17 cellular contexts compared by ENCODE assay signal in genomic region chr19:46719629-46720515, GRCh38. TPM values are rescaled to one million over a fixed set of nuclear protein-coding genes. Genes with fewer than 3 reads are reported as not detected.
DNase-seq lines count a peak whose midpoint lies in the region; ATAC-seq and TF ChIP-seq lines count a peak whose summit lies in the region.
"Had no signal": no experiment of that assay in that cellular context is flagged by ENCODE, and none has a peak within 500 bp of the region (broad histone marks: within the 10 kb centered on the region; RNA-seq: fewer than 3 reads in every experiment).

No MANE protein-coding gene starts in this region.

- no peak overlapping the region for H3K4me2 ChIP-seq in PC-3 (ENCODE audit: low read length)
- H3K4me2 ChIP-seq: smooth muscle cell had no signal

- H3K4me3 ChIP-seq in PC-3 (ENCODE audit: low read length) (no peak overlapping the region), esophagus muscularis mucosa (no peak overlapping the region), stomach (no peak overlapping the region), prostate gland (no peak overlapping the region)
- H3K4me3 ChIP-seq: smooth muscle cell, upper lobe of right lung had no signal

- H3K9me3 Mint-ChIP-seq in activated naive CD8-positive, alpha-beta T cell treated with anti-CD3 and anti-CD28 coated beads for 36 hours = no peaks in the 10 kb centered on the region
- H3K9me3 Mint-ChIP-seq in activated naive CD8-positive, alpha-beta T cell treated with anti-CD3 and anti-CD28 coated beads, Interleukin-2, amount 50 U/mL, for 24 hours = no peaks in the 10 kb centered on the region

- H3K9me3 ChIP-seq in PC-3 (ENCODE audit: low read length) (no peaks in the 10 kb centered on the region), esophagus muscularis mucosa (no peaks in the 10 kb centered on the region), stomach (no peaks in the 10 kb centered on the region), prostate gland (no peaks in the 10 kb centered on the region)
- H3K9me3 ChIP-seq: upper lobe of right lung had no signal

- H3K79me2 ChIP-seq in PC-3 (ENCODE audit: low read length) = peaks cover 19% of the 10 kb centered on the region

- H3K36me3 Mint-ChIP-seq in activated naive CD8-positive, alpha-beta T cell treated with anti-CD3 and anti-CD28 coated beads for 36 hours = peaks cover 29% of the 10 kb centered on the region
- peaks cover 18% of the 10 kb centered on the region for H3K36me3 Mint-ChIP-seq in activated naive CD8-positive, alpha-beta T cell treated with anti-CD3 and anti-CD28 coated beads, Interleukin-2, amount 50 U/mL, for 24 hours (ENCODE audit: low read depth)

- H3K27me3 Mint-ChIP-seq in activated naive CD8-positive, alpha-beta T cell treated with anti-CD3 and anti-CD28 coated beads for 36 hours = no peaks in the 10 kb centered on the region
- no peaks in the 10 kb centered on the region for H3K27me3 Mint-ChIP-seq in activated naive CD8-positive, alpha-beta T cell treated with anti-CD3 and anti-CD28 coated beads, Interleukin-2, amount 50 U/mL, for 24 hours

- H3K27ac ChIP-seq in PC-3 (ENCODE audit: low read length) (no peak overlapping the region), esophagus muscularis mucosa (replicated peaks in 1 of 4) (peak overlapping the region in 3 of 4 donors; percentile 27 to 93 (median 86)), stomach (peak overlapping the region in 3 of 5 donors; percentile 91 to 93 (median 92)), prostate gland (no peak overlapping the region)
- H3K27ac ChIP-seq: upper lobe of right lung had no signal

- H3F3A ChIP-seq in PC-3 (ENCODE audit: low read length, unreplicated experiment) = no peaks in the 10 kb centered on the region

- no peak for TF ChIP-seq EP300 in esophagus muscularis mucosa (IDR thresholded peaks at IDR 0.05)
- no peak for TF ChIP-seq EP300 in stomach (IDR thresholded peaks at IDR 0.05)

- peaks cover 36% of the 10 kb centered on the region for H3K4me1 Mint-ChIP-seq in activated naive CD8-positive, alpha-beta T cell treated with anti-CD3 and anti-CD28 coated beads for 36 hours
- peaks cover 36% of the 10 kb centered on the region for H3K4me1 Mint-ChIP-seq in activated naive CD8-positive, alpha-beta T cell treated with anti-CD3 and anti-CD28 coated beads, Interleukin-2, amount 50 U/mL, for 24 hours

- H3K9ac ChIP-seq in PC-3 (ENCODE audit: low read length) = no peak overlapping the region

- no peak for TF ChIP-seq POLR2A in esophagus muscularis mucosa (IDR thresholded peaks at IDR 0.05; ENCODE audit: low read depth)
- no peak for TF ChIP-seq POLR2A in stomach (IDR thresholded peaks at IDR 0.05)
- TF ChIP-seq POLR2A in prostate gland (IDR thresholded peaks at IDR 0.05) = no peak

- intact Hi-C loops in PC-3 (cut with micrococcal nuclease) = no loop called here
- intact Hi-C loops in esophagus muscularis mucosa (cut with DNase I) = no loop called here
- intact Hi-C loops in stomach (cut with DNase I; ENCODE audit: low total_unique reads) = no loop called here
- intact Hi-C loops in prostate gland (cut with DNase I) = no loop called here

- POLR2A ChIA-PET in PC-3 (lab: Charles Lee; ENCODE audit: unreplicated experiment) = no interaction called here

- no peaks in the 10 kb centered on the region; the same call in 1 of the 2 replicates for H3K4me1 ChIP-seq in PC-3 (ENCODE audit: insufficient read depth, low read length)
- peaks cover 25 to 48% (median 34%) of the 10 kb centered on the region in 4 donors for H3K4me1 ChIP-seq in esophagus muscularis mucosa
- H3K4me1 ChIP-seq in stomach = peaks cover 16 to 39% (median 32%) of the 10 kb centered on the region in 4 donors
- no peaks in the 10 kb centered on the region for H3K4me1 ChIP-seq in prostate gland (replicated peaks)

- H3K36me3 ChIP-seq in PC-3 (ENCODE audit: low read depth, low read length) (peaks cover 10% of the 10 kb centered on the region; the same call in 1 of the 2 replicates), esophagus muscularis mucosa (peaks cover 38 to 56% (median 53%) of the 10 kb centered on the region in 4 donors), stomach (peaks cover 47 to 58% (median 56%) of the 10 kb centered on the region in 4 donors), prostate gland (peaks cover 12 to 20% of the 10 kb centered on the region in 2 donors)

- no peaks in the 10 kb centered on the region for H3K9me2 ChIP-seq in PC-3 (replicated peaks; ENCODE audit: low read length)

- no peak for ATAC-seq in activated naive CD8-positive, alpha-beta T cell treated with anti-CD3 and anti-CD28 coated beads, Interleukin-2, amount 50 U/mL, for 24 hours
- no peak for ATAC-seq in PC-3
- ATAC-seq: upper lobe of right lung had no signal

- H3K4me3 Mint-ChIP-seq in activated naive CD8-positive, alpha-beta T cell treated with anti-CD3 and anti-CD28 coated beads for 36 hours = no peak overlapping the region
- H3K4me3 Mint-ChIP-seq in activated naive CD8-positive, alpha-beta T cell treated with anti-CD3 and anti-CD28 coated beads, Interleukin-2, amount 50 U/mL, for 24 hours = no peak overlapping the region

- no peak for DNase-seq in activated naive CD8-positive, alpha-beta T cell treated with anti-CD3 and anti-CD28 coated beads for 36 hours
- DNase-seq in activated naive CD8-positive, alpha-beta T cell treated with anti-CD3 and anti-CD28 coated beads, Interleukin-2, amount 50 U/mL, for 24 hours = no peak
- no peak for DNase-seq in PC-3
- DNase-seq in esophagus muscularis mucosa (ENCODE audit: extremely low spot score) = no peak
- DNase-seq in stomach = no peak
- no peak for DNase-seq in prostate gland (ENCODE audit: low spot score)
- DNase-seq in NCI-H2081 treated with DMSO at 0.1 percent for 48 hours (lab: John Stamatoyannopoulos, UW) = no peak
- no peak for DNase-seq in effector CD8-positive, alpha-beta T cell (lab: John Stamatoyannopoulos, UW)
- DNase-seq: ACHN; activated CD4-positive, alpha-beta T cell treated with anti-CD3 and anti-CD28 coated beads for 1 hour; DMS53; effector memory CD4-positive, alpha-beta T cell; islet precursor cell; NCI-H187; SW 1271; upper lobe of right lung had no signal

- H2AFZ ChIP-seq in PC-3 (ENCODE audit: low read length) = no peak overlapping the region

- BruUV-seq in PC-3 (replicated peaks; lab: Mats Ljungman, UMichigan) = TSS peak; percentile 22

- CTCF ChIA-PET in PC-3 (lab: Charles Lee) = no interaction called here

- no peaks in the 10 kb centered on the region for H3K27me3 ChIP-seq in PC-3 (ENCODE audit: low read length)
- no peaks in the 10 kb centered on the region for H3K27me3 ChIP-seq in esophagus muscularis mucosa
- H3K27me3 ChIP-seq in stomach = no peaks in the 10 kb centered on the region
- no peaks in the 10 kb centered on the region for H3K27me3 ChIP-seq in prostate gland (replicated peaks; ENCODE audit: insufficient read depth)
- H3K27me3 ChIP-seq: upper lobe of right lung had no signal

- peak overlapping the region; percentile 64 for H3K27ac Mint-ChIP-seq in activated naive CD8-positive, alpha-beta T cell treated with anti-CD3 and anti-CD28 coated beads for 36 hours
- no peak overlapping the region for H3K27ac Mint-ChIP-seq in activated naive CD8-positive, alpha-beta T cell treated with anti-CD3 and anti-CD28 coated beads, Interleukin-2, amount 50 U/mL, for 24 hours

- 80% methylated on average over 20 of the region's 25 CpGs for WGBS in esophagus muscularis mucosa
- WGBS in stomach, 5 donors = 74 to 81% (median 79%) methylated on average over 14 to 25 of the region's 25 CpGs
- 73% methylated on average over 25 of the region's 25 CpGs for WGBS in prostate gland

- no peak for TF ChIP-seq CTCF in PC-3 (conservative IDR thresholded peaks at IDR 0.05; ENCODE audit: low read depth, low read length)
- no peak for TF ChIP-seq CTCF in esophagus muscularis mucosa (IDR thresholded peaks at IDR 0.05)
- TF ChIP-seq CTCF in stomach (IDR thresholded peaks at IDR 0.05) = no peak
- TF ChIP-seq CTCF in prostate gland (IDR thresholded peaks at IDR 0.05) = no peak

- no peaks in the 10 kb centered on the region for H4K20me1 ChIP-seq in PC-3 (ENCODE audit: low read length)

RNA-seq across cellular contexts. Expression of gene PRKD2, which starts 3.0 kb away (rescaled TPM):
- total RNA-seq in activated naive CD8-positive, alpha-beta T cell treated with anti-CD3 and anti-CD28 coated beads for 36 hours = 10 to 100 TPM; 68.6 to 76.2 TPM
- 24.1 and 32.9 TPM in 2 replicates for total RNA-seq in PC-3 (2014; rRNA removed)
- 10 to 100 TPM; 12.8 to 33.3 (median 22.4) TPM for total RNA-seq in esophagus muscularis mucosa
- total RNA-seq in stomach = 10 to 100 TPM in 4 of 5 donors, 1 to 10 TPM in 1; 7.0 to 40.8 (median 18.5) TPM
- 10 to 100 TPM; 26.5 to 50.6 (median 39.7) TPM for polyA plus RNA-seq in stomach
- total RNA-seq in prostate gland = 10 to 100 TPM; 38.9 to 41.8 TPM

RNA-seq across cellular contexts. Expression of gene FKRP, which starts 26.0 kb away (rescaled TPM):
- 10 to 100 TPM; 17.3 to 18.8 TPM for total RNA-seq in activated naive CD8-positive, alpha-beta T cell treated with anti-CD3 and anti-CD28 coated beads for 36 hours
- total RNA-seq in PC-3 (2014; rRNA removed) (14.3 and 18.4 TPM in 2 replicates), esophagus muscularis mucosa (10 to 100 TPM; 22.4 to 30.3 (median 26.5) TPM), stomach (10 to 100 TPM in 4 of 5 donors, 1 to 10 TPM in 1; 8.8 to 76.3 (median 15.2) TPM), prostate gland (10 to 100 TPM; 15.2 to 32.0 TPM)
- 1 to 10 TPM; 6.0 to 7.5 (median 6.5) TPM for polyA plus RNA-seq in stomach

RNA-seq across cellular contexts. Expression of gene STRN4, which starts 26.4 kb away (rescaled TPM):
- 10 to 100 TPM; 54.9 to 57.9 TPM for total RNA-seq in activated naive CD8-positive, alpha-beta T cell treated with anti-CD3 and anti-CD28 coated beads for 36 hours
- total RNA-seq in PC-3 (2014; rRNA removed) (62.7 and 83.9 TPM in 2 replicates), esophagus muscularis mucosa (100 to 1,000 TPM in 2 of 4 donors, 10 to 100 TPM in 2; 85.2 to 119 (median 101) TPM), stomach (100 to 1,000 TPM in 2 of 5 donors, 10 to 100 TPM in 3; 48.1 to 373 (median 95.6) TPM), prostate gland (100 to 1,000 TPM in 1 of 2 donors, 10 to 100 TPM in 1; 80.7 to 221 TPM)
- 10 to 100 TPM; 37.1 to 43.1 (median 39.0) TPM for polyA plus RNA-seq in stomach

RNA-seq across cellular contexts. Expression of gene DACT3, which starts 58.9 kb away (rescaled TPM):
- total RNA-seq in activated naive CD8-positive, alpha-beta T cell treated with anti-CD3 and anti-CD28 coated beads for 36 hours = 1 to 10 TPM; 3.7 to 3.9 TPM
- total RNA-seq in PC-3 (2014; rRNA removed) (1.9 and 3.1 TPM in 2 replicates), esophagus muscularis mucosa (100 to 1,000 TPM in 1 of 4 donors, 10 to 100 TPM in 3; 46.7 to 119 (median 65.1) TPM), stomach (10 to 100 TPM in 4 of 5 donors, 1 to 10 TPM in 1; 9.7 to 29.9 (median 11.1) TPM), prostate gland (10 to 100 TPM in 1 of 2 donors, 1 to 10 TPM in 1; 8.6 to 28.1 TPM)
- polyA plus RNA-seq in stomach = 10 to 100 TPM in 1 of 3 donors, 1 to 10 TPM in 2; 6.1 to 10.5 (median 6.4) TPM

Comparison
In these comparisons a context has a peak if more than half of its experiments do, and no peak if none do; other contexts are left out.
1. H3K27ac ChIP-seq: peak in esophagus muscularis mucosa (3 of 4) and stomach (3 of 5); none in PC-3 (single experiment) and prostate gland (0 of 2).